Comparison of ENCODE assay signal across 24 cellular contexts in genomic region chr5:8410618-8411017, GRCh38.
"Had no signal": no experiment of that assay in that cellular context is flagged by ENCODE, and none has a peak within 500 bp of the region (broad histone marks: within the 10 kb centered on the region; RNA-seq: fewer than 3 reads in every experiment).

No MANE protein-coding gene starts in this region.

- H3K36me3 ChIP-seq: neutrophil, pancreas, right lobe of liver, sigmoid colon, stomach, suprapubic skin, tibial artery, transverse colon, upper lobe of right lung, uterus had no signal

- H3K9me3 ChIP-seq: neutrophil, pancreas, psoas muscle, right lobe of liver, sigmoid colon, stomach, suprapubic skin, testis, tibial artery, transverse colon, upper lobe of right lung, uterus had no signal

- H3K4me1 ChIP-seq: pancreas, psoas muscle, right lobe of liver, sigmoid colon, stomach, suprapubic skin, testis, tibial artery, transverse colon, upper lobe of right lung, uterus had no signal

- H3K4me3 ChIP-seq: pancreas, psoas muscle, right lobe of liver, sigmoid colon, stomach, suprapubic skin, testis, tibial artery, transverse colon, upper lobe of right lung, uterus had no signal

- H3K27me3 ChIP-seq: neutrophil, pancreas, right lobe of liver, sigmoid colon, stomach, suprapubic skin, testis, tibial artery, transverse colon, upper lobe of right lung, uterus had no signal

- H3K27ac ChIP-seq: neutrophil, pancreas, psoas muscle, right lobe of liver, sigmoid colon, stomach, suprapubic skin, testis, tibial artery, transverse colon, upper lobe of right lung, uterus had no signal

- DNase-seq: naive thymus-derived CD8-positive, alpha-beta T cell; nephron progenitor cell; pancreas; psoas muscle; right cardiac atrium; right lobe of liver; sigmoid colon; small intestine; stimulated activated CD4-positive, alpha-beta T cell treated with anti-CD3 and anti-CD28 coated beads, Interleukin-15, amount 100 ng/mL, for 24 hours; stimulated activated CD4-positive, alpha-beta T cell treated with anti-CD3 and anti-CD28 coated beads, Interleukin-2, amount 100 ng/mL, for 24 hours; stimulated activated CD4-positive, alpha-beta T cell treated with anti-CD3 and anti-CD28 coated beads, Interleukin-2, amount 100 ng/mL, for 48 hours; stimulated activated CD4-positive, alpha-beta T cell treated with anti-CD3 and anti-CD28 coated beads, Interleukin-4, amount 100 ng/mL, for 24 hours; stimulated activated naive B cell treated with anti-CD40 and anti-IgM and Interleukin-4, amounts not matched to agents 10 μg/mL and 1 μg/mL and 100 μg/mL, for 72 hours; stimulated activated naive CD4-positive, alpha-beta T cell treated with Interleukin-2 at 50 U/mL for 16 hours; stomach; testis; tibial artery; transverse colon; upper lobe of right lung; uterus had no signal

- ATAC-seq: naive thymus-derived CD8-positive, alpha-beta T cell; natural killer cell treated with Interleukin-12 subunit alpha and Interleukin-12 subunit beta and Interleukin-15 and Interleukin-18, amount 100 ng/mL, for 72 hours; pancreas; psoas muscle; right cardiac atrium; right lobe of liver; stimulated activated effector memory CD8-positive, alpha-beta T cell treated with anti-CD3 and anti-CD28 coated beads, Interleukin-12 subunit alpha, Interleukin-12 subunit beta, amount 100 ng/mL, for 72 hours; stimulated activated naive B cell treated with anti-CD40 and anti-IgM and Interleukin-4, amounts not matched to agents 10 μg/mL and 1 μg/mL and 100 μg/mL, for 72 hours; upper lobe of right lung had no signal
